Comparison of ENCODE assay signal across 34 cellular contexts in genomic region chr6:121887724-121888123, GRCh38.
"Had no signal": no experiment of that assay in that cellular context is flagged by ENCODE, and none has a peak within 500 bp of the region (broad histone marks: within the 10 kb centered on the region; RNA-seq: fewer than 3 reads in every experiment).

No MANE protein-coding gene starts in this region.

- DNase-seq: Karpas-422, Kasumi-1, MG63, MM.1S, MV-4-11, NCI-H1048, NCI-H1092, NCI-H1092 treated with DMSO at 0.1 percent for 48 hours, NCI-H1105, NCI-H1105 treated with DMSO at 0.1 percent for 48 hours, NCI-H1417, NCI-H1417 treated with DMSO at 0.1 percent for 48 hours, NCI-H1436, NCI-H1436 treated with DMSO at 0.1 percent for 48 hours, NCI-H146, NCI-H1694, NCI-H1694 treated with DMSO at 0.1 percent for 48 hours, NCI-H187, NCI-H187 treated with DMSO at 0.1 percent for 48 hours, NCI-H1930, NCI-H2029, NCI-H2029 treated with DMSO at 0.1 percent for 48 hours, NCI-H2081, NCI-H2081 treated with DMSO at 0.1 percent for 48 hours, NCI-H2107, NCI-H2171, NCI-H2171 treated with DMSO at 0.1 percent for 48 hours, NCI-H2227 treated with DMSO at 0.1 percent for 48 hours, NCI-H226, NCI-H345, NCI-H446, NCI-H446 treated with DMSO at 0.1 percent for 48 hours, NCI-H510A had no signal

- H3K4me2 ChIP-seq: KMS-11 had no signal

- H3K27ac ChIP-seq: KMS-11 had no signal

- H3K9ac ChIP-seq: KMS-11 had no signal

- H3K36me3 ChIP-seq: MG63 had no signal

- H3K27me3 ChIP-seq: MG63 had no signal

- H3K9me3 ChIP-seq: MG63 had no signal

- H3K4me3 ChIP-seq: MG63 had no signal
